Comparison of ENCODE assay signal across 8 cellular contexts in genomic region chr12:28497889-28498411, GRCh38.
DNase-seq lines count a peak whose midpoint lies in the region; ATAC-seq, FAIRE-seq and TF ChIP-seq lines count a peak whose summit lies in the region.

No MANE protein-coding gene starts in this region.

- no peaks in the 10 kb centered on the region for H3K79me2 ChIP-seq in H1 (ENCODE audit: control insufficient read depth in 1 of 2, insufficient read depth in 2 of 2, low read length in 2 of 2)

- no peaks in the 10 kb centered on the region for H3K36me3 ChIP-seq in H1 (ENCODE audit: control insufficient read depth in 2 of 4, insufficient read depth in 4 of 4, low read length in 3 of 4)

- H4K8ac ChIP-seq in H1 (ENCODE audit: extremely low read depth, insufficient read depth, low read length), result no peak overlapping the region

- H3K23me2 ChIP-seq in H1 (ENCODE audit: low read depth, low read length), result no peaks in the 10 kb centered on the region

- ATAC-seq in GM19463 (IDR thresholded peaks at IDR 0.05; ENCODE audit: unreplicated experiment), result peak; percentile 88
- peak; percentile 99 for ATAC-seq in HG03432 (IDR thresholded peaks at IDR 0.05; ENCODE audit: unreplicated experiment)

- no peak overlapping the region for H2AFZ ChIP-seq in H1 (ENCODE audit: low read length)

- POLR2A ChIA-PET in H1 (lab: Charles Lee; ENCODE audit: partially characterized antibody), result no interaction called here

- no peak overlapping the region for H3K4me2 ChIP-seq in H1 (ENCODE audit: insufficient read depth in 1 of 2, low read depth in 2 of 2, low read length in 2 of 2)

- no peak overlapping the region for H2BK5ac ChIP-seq in H1 (ENCODE audit: low read depth, low read length)

- no peak overlapping the region for H3K4ac ChIP-seq in H1 (replicated peaks; ENCODE audit: insufficient read length, low read depth, low read length)

- no peaks in the 10 kb centered on the region for H3K27me3 ChIP-seq in H1 (replicated peaks in 1 of 4; ENCODE audit: control insufficient read depth in 3 of 4, extremely low read depth in 1 of 4, insufficient read depth in 3 of 4, low read length in 3 of 4)

- peaks cover 0 to 4% (median 1%) of the 10 kb centered on the region in 4 experiments; a peak in 3 of 7 replicates for H3K4me1 ChIP-seq in H1 (replicated peaks in 1 of 4; ENCODE audit: control insufficient read depth in 3 of 4, insufficient read depth in 4 of 4, low read length in 3 of 4)

- no peak for TF ChIP-seq EP300 in H1 (IDR thresholded peaks at IDR 0.05; ENCODE audit: borderline replicate concordance in 1 of 2, low read depth in 2 of 2, low read length in 2 of 2)

- H2BK20ac ChIP-seq in H1 (ENCODE audit: low read length), result no peak overlapping the region

- no peak for TF ChIP-seq POLR2A in H1 (IDR thresholded peaks at IDR 0.05; ENCODE audit: control extremely low read depth in 1 of 2, low read depth in 2 of 2, low read length in 2 of 2)

- H2BK120ac ChIP-seq in H1 (replicated peaks; ENCODE audit: low read depth, low read length), result no peak overlapping the region

- no peak overlapping the region for H2AK5ac ChIP-seq in H1 (ENCODE audit: low read depth, low read length)

- no peak overlapping the region for H4K91ac ChIP-seq in H1 (replicated peaks; ENCODE audit: insufficient read length, low read length)

- no peak for FAIRE-seq in H1 (lab: Jason Lieb, UNC)

- no peak overlapping the region for H3K23ac ChIP-seq in H1 (ENCODE audit: insufficient read length)

- no peak overlapping the region for H3K9ac ChIP-seq in H1 (replicated peaks in 1 of 4; ENCODE audit: extremely low read depth in 1 of 4, low read depth in 3 of 4, low read length in 3 of 4)

- H2BK12ac ChIP-seq in H1 (ENCODE audit: low read depth, low read length), result no peak overlapping the region

- TF ChIP-seq CTCF in H1 (IDR thresholded peaks at IDR 0.05; ENCODE audit: control extremely low read depth in 1 of 3, insufficient read depth in 1 of 3, low read depth in 1 of 3, low read length in 3 of 3), result no peak

- H3K79me1 ChIP-seq in H1 (ENCODE audit: low read depth, low read length), result no peaks in the 10 kb centered on the region

- no peak overlapping the region for H3K18ac ChIP-seq in H1 (ENCODE audit: extremely low read depth, low read length)

- H3K14ac ChIP-seq in H1 (ENCODE audit: insufficient read length), result no peak overlapping the region

- no peak for TF ChIP-seq RAD21 in H1 (IDR thresholded peaks at IDR 0.05 in 1 of 2, conservative IDR thresholded peaks at IDR 0.05 in 1 of 2; ENCODE audit: low read depth in 2 of 2, low read length in 2 of 2)

- H3K4me3 ChIP-seq in H1 (ENCODE audit: extremely low read depth in 1 of 4, insufficient read depth in 2 of 4, low read depth in 3 of 4, low read length in 4 of 4), result no peak overlapping the region

- DNase-seq in DMS53 (lab: John Stamatoyannopoulos, UW) (peak; percentile 68), H1 (ENCODE audit: low read depth in 1 of 2, low spot score in 2 of 2) (no peak), SKM-1 treated with dmso at 0.1 percent for 144 hours (lab: John Stamatoyannopoulos, UW; ENCODE audit: unreplicated experiment) (no peak), midbrain (lab: John Stamatoyannopoulos, UW) (no peak), NCI-H1417 treated with DMSO at 0.1 percent for 48 hours (lab: John Stamatoyannopoulos, UW) (no peak), NCI-H748 treated with DMSO at 0.1 percent for 48 hours (lab: John Stamatoyannopoulos, UW) (no peak)

- H3K27ac ChIP-seq in H1 (ENCODE audit: low read depth, low read length), result no peak overlapping the region

- H4K20me1 ChIP-seq in H1 (replicated peaks in 1 of 2; ENCODE audit: control insufficient read depth in 1 of 2, insufficient read depth in 2 of 2, low read length in 2 of 2), result no peaks in the 10 kb centered on the region

- no peak overlapping the region for H4K5ac ChIP-seq in H1 (ENCODE audit: insufficient read length, low read depth, low read length)

- no peak overlapping the region for H3K56ac ChIP-seq in H1 (replicated peaks; ENCODE audit: insufficient read length, low read depth, low read length)

- no peaks in the 10 kb centered on the region for H3K9me3 ChIP-seq in H1 (ENCODE audit: insufficient read depth in 2 of 2, low read depth in 1 of 2, low read length in 1 of 2)

- CTCF ChIA-PET in H1 (lab: Charles Lee; ENCODE audit: partially characterized antibody), result no interaction called here

- 0 out of 2 replicates have a peak overlapping the region, but pooled peaks have one; percentile 18 for H2BK15ac ChIP-seq in H1 (ENCODE audit: low read length)

TF ChIP-seq in H1, 55 proteins besides CTCF, POLR2A, EP300 and RAD21:
- TF ChIP-seq SIX5 (IDR thresholded peaks at IDR 0.05; ENCODE audit: low read depth, low read length), result no peak
- no peak for TF ChIP-seq SP2 (IDR thresholded peaks at IDR 0.05; ENCODE audit: low read length)
- TF ChIP-seq KDM1A (IDR thresholded peaks at IDR 0.05; ENCODE audit: borderline replicate concordance, low read length), result no peak
- no peak for TF ChIP-seq MAX (IDR thresholded peaks at IDR 0.05)
- no peak for TF ChIP-seq EZH2 (IDR thresholded peaks at IDR 0.05; ENCODE audit: low read depth, low read length, severe bottlenecking)
- TF ChIP-seq JUN (IDR thresholded peaks at IDR 0.05; ENCODE audit: low read depth, low read length), result no peak
- TF ChIP-seq TAF1 (IDR thresholded peaks at IDR 0.05; ENCODE audit: low read depth, low read length), result no peak
- no peak for TF ChIP-seq TBP (IDR thresholded peaks at IDR 0.05; ENCODE audit: low read depth, low read length)
- no peak for TF ChIP-seq NRF1 (IDR thresholded peaks at IDR 0.05; ENCODE audit: low read depth, low read length)
- TF ChIP-seq ASH2L (IDR thresholded peaks at IDR 0.05; ENCODE audit: low read length), result no peak
- TF ChIP-seq MAFK (IDR thresholded peaks at IDR 0.05; ENCODE audit: low read depth, low read length), result no peak
- TF ChIP-seq POU5F1 (IDR thresholded peaks at IDR 0.05; ENCODE audit: low read depth, low read length), result no peak
- no peak for TF ChIP-seq ATF3 (IDR thresholded peaks at IDR 0.05; ENCODE audit: insufficient read depth, low read depth, low read length)
- no peak for TF ChIP-seq RNF2 (IDR thresholded peaks at IDR 0.05; ENCODE audit: borderline replicate concordance, low read depth, low read length, missing control alignments, poor library complexity, severe bottlenecking)
- TF ChIP-seq BCL11A (IDR thresholded peaks at IDR 0.05; ENCODE audit: low read depth in 2 of 2, low read length in 2 of 2), result no peak
- TF ChIP-seq RBBP5 (IDR thresholded peaks at IDR 0.05; ENCODE audit: borderline replicate concordance, low read depth, low read length), result no peak
- no peak for TF ChIP-seq CHD2 (IDR thresholded peaks at IDR 0.05; ENCODE audit: low read length)
TF ChIP-seq in H1: peak in this region for 0.
